ENCODE assay signal across 1 cellular context in the genomic region with DNA sequence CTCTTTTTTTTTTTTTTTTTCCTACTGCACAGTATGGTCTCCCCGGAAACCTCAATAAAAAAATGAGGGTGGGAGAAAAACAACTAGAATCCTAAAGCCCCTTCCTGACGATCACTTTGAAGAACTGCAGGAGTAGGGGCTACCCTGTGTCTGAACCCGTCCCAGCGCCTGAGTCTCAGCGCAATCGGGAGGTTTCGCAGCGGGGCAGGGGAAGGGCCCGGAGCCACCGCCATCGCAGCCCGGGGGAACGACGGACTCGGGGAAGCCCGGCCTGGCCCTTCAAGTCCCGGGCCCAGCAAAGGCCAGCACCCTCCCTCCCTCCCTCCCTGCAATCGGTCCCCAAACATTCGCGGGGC.
TF ChIP-seq lines count a peak whose summit lies in the region.

No MANE protein-coding gene starts in this region.

TF ChIP-seq in HepG2, 621 proteins besides CTCF, POLR2A, EP300 and RAD21 (continued from another document):
- TF ChIP-seq, protein P1, sequence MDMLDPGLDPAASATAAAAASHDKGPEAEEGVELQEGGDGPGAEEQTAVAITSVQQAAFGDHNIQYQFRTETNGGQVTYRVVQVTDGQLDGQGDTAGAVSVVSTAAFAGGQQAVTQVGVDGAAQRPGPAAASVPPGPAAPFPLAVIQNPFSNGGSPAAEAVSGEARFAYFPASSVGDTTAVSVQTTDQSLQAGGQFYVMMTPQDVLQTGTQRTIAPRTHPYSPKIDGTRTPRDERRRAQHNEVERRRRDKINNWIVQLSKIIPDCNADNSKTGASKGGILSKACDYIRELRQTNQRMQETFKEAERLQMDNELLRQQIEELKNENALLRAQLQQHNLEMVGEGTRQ (IDR thresholded peaks at IDR 0.05; ENCODE audit: low read depth, low read length): no peak
- TF ChIP-seq, protein P1 (CRISPR knock-in tag; IDR thresholded peaks at IDR 0.05; ENCODE audit: borderline replicate concordance): 0 out of 2 replicates have a peak, but pooled peaks have one; percentile 25
TF ChIP-seq in HepG2: peak in this region for 2.
